ENCODE assay signal across 1 cellular context in genomic region chr13:93535256-93535655, GRCh38.
TF ChIP-seq lines count a peak whose summit lies in the region.

No MANE protein-coding gene starts in this region.

TF ChIP-seq in SK-N-SH treated with all-trans-retinoic acid at 6 μM for 48 hours, 23 proteins besides CTCF, POLR2A, EP300 and RAD21 (continued from another document):
- TF ChIP-seq CSRNP3 (CRISPR knock-in tag; IDR thresholded peaks at IDR 0.05) (no peak), TSHZ2 (CRISPR knock-in tag; IDR thresholded peaks at IDR 0.05) (no peak), TOX (CRISPR knock-in tag; IDR thresholded peaks at IDR 0.05; ENCODE audit: borderline replicate concordance) (no peak), PPARA (CRISPR knock-in tag; IDR thresholded peaks at IDR 0.05; ENCODE audit: borderline replicate concordance) (no peak)
